8 cellular contexts compared by ENCODE assay signal in the genomic region with DNA sequence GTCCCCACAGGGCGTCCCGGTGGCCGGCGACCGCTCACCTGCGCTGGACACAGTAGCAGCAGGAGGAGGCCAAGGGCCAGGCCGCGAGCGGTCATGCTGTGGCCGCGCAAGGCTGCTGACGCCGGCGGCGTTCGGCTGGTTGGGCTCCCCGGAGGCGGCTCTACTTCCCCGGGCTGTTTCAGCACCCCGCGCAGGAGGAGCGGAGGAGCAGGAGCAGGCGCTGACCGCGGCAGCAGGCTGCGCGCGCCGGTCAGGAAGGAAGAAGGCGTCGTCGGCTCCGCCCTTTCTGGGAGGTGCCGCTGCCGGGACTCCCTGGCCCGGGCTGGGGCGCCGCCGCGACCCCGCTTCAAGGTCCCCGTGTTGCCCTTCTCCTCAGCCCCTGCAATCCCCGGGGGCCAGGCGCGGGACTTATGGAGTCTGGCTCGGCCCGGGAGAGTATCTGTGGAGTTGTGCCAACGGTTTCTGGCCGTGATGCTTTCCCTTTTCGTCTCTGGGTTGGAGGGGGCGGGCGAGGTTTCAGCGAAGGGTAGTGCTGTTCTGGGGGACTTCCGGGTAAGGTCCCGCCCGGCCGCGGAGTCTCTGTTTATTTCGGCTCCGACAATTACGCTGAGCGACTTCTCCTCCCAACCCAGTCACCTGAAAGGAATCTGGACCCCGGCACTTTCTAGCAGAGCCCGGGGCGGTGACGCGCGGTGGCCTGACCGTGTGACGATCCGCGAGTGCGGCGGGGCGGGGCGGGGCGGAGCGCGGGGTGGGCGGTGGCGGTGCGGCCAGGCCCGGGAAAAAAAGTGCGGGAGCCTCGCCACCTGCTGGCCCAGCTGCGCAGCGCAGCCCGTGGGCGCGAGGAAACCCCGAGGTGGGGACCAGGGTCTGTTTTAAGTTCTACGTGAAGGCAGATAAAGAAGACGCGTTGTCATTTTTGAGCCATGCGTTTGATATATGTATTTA. TPM values are rescaled to one million over a fixed set of nuclear protein-coding genes. Genes with fewer than 3 reads are reported as not detected.
DNase-seq lines count a peak whose midpoint lies in the region; ATAC-seq and TF ChIP-seq lines count a peak whose summit lies in the region.

A gene (minus strand): TSS at position 258 of the 948 bp plus-strand sequence. CDS start 163 bp downstream, at position 95.

- TF ChIP-seq CTCF in OCI-LY3 (IDR thresholded peaks at IDR 0.05; ENCODE audit: low read depth, low read length), result peak; percentile 66
- TF ChIP-seq CTCF in mucosa of descending colon (IDR thresholded peaks at IDR 0.05), result peak; percentile 97

- H3K27me3 ChIP-seq in HUES64 (ENCODE audit: insufficient read depth, low read length) (peaks cover 7% of the 10 kb centered on the region; the same call in 1 of the 2 replicates), OCI-LY3 (ENCODE audit: low read depth, low read length) (peaks cover 10% of the 10 kb centered on the region)

- H3K9ac ChIP-seq in HUES64 (ENCODE audit: low read depth, low read length) (peak within 1 kb of the TSS; percentile 96), OCI-LY3 (ENCODE audit: low read length) (peak within 1 kb of the TSS; percentile 94)

- H3K9me3 ChIP-seq in HUES64 (ENCODE audit: insufficient read depth, low read depth, low read length), result no peaks in the 10 kb centered on the region
- no peaks in the 10 kb centered on the region for H3K9me3 ChIP-seq in OCI-LY3 (ENCODE audit: insufficient read depth, low read length)
- no peaks in the 10 kb centered on the region for H3K9me3 ChIP-seq in mucosa of descending colon

- H3K4me1 ChIP-seq in HUES64 (ENCODE audit: insufficient read depth, low read length) (peaks cover 11% of the 10 kb centered on the region; the same call in 1 of the 2 replicates), OCI-LY3 (ENCODE audit: low read length) (peaks cover 11% of the 10 kb centered on the region), mucosa of descending colon (ENCODE audit: low read depth) (peaks cover 19% of the 10 kb centered on the region)

- H3K4me3 ChIP-seq in HUES64 (ENCODE audit: low read length) (peak within 1 kb of the TSS; percentile 95), OCI-LY3 (ENCODE audit: low read length) (peak within 1 kb of the TSS; percentile 86), mucosa of descending colon (peak within 1 kb of the TSS; percentile 58)

- ATAC-seq in GM21447 (IDR thresholded peaks at IDR 0.05; ENCODE audit: unreplicated experiment) (peak; percentile 85), mucosa of descending colon (peak; percentile 95)

- no peaks in the 10 kb centered on the region for H4K20me1 ChIP-seq in OCI-LY3 (ENCODE audit: insufficient read depth, low read length)

- intact Hi-C loops in mucosa of descending colon (cut with DNase I, micrococcal nuclease), result loop anchor here in 1 of 2 donors (10.0 kb wide), 1 partner anchor 62 kb away; no protein-coding TSS in a partner anchor

- H3K27ac ChIP-seq in HUES64 (ENCODE audit: low read depth, low read length) (peak within 1 kb of the TSS; percentile 99), OCI-LY3 (ENCODE audit: low read length) (peak within 1 kb of the TSS; percentile 91)

- H3K4me2 ChIP-seq in OCI-LY3 (ENCODE audit: low read length), result peak within 1 kb of the TSS; percentile 92

- peak; percentile 73 for DNase-seq in DMS 273 treated with DMSO at 0.1 percent for 48 hours (lab: John Stamatoyannopoulos, UW)
- DNase-seq in activated T-cell treated with anti-CD3 and anti-CD28 coated beads for 1 hour (ENCODE audit: low read depth), result peak; percentile 88
- DNase-seq in epidermal melanocyte (ENCODE audit: insufficient read length, low spot score), result peak; percentile 77
- peak; percentile 94 to 96 (median 96) for DNase-seq in mucosa of descending colon
- peak; percentile 88 for DNase-seq in stimulated activated CD8-positive, alpha-beta memory T cell treated with anti-CD3 and anti-CD28 coated beads, Interleukin-4, amount 100 ng/mL, for 24 hours (ENCODE audit: low read depth)

- WGBS in HUES64, result under 1% methylated on average over 94 of the region's 95 CpGs

- H3K79me2 ChIP-seq in OCI-LY3 (ENCODE audit: low read length), result peaks cover 19% of the 10 kb centered on the region

- H3K36me3 ChIP-seq in HUES64 (ENCODE audit: insufficient read depth, low read length), result peaks cover 5% of the 10 kb centered on the region; the same call in 1 of the 2 replicates
- H3K36me3 ChIP-seq in OCI-LY3 (replicated peaks; ENCODE audit: low read depth, low read length), result no peaks in the 10 kb centered on the region
- no peaks in the 10 kb centered on the region for H3K36me3 ChIP-seq in mucosa of descending colon (ENCODE audit: low read depth)

- peak within 1 kb of the TSS; percentile 87 for H2AFZ ChIP-seq in OCI-LY3 (ENCODE audit: low read depth, low read length)

RNA-seq across cellular contexts. Expression of the gene that starts here (rescaled TPM):
- 26.5 TPM for polyA plus RNA-seq in HUES64 (2013, experiment 1 of 2)
- 25.8 TPM for polyA plus RNA-seq in HUES64 (2013, experiment 2 of 2)
- total RNA-seq in mucosa of descending colon, result 10 to 100 TPM; 35.5 to 51.0 (median 41.2) TPM

Comparison
In these comparisons a context has a peak if more than half of its experiments do, and no peak if none do; other contexts are left out.
1. Peak in every context shown above with its lines: DNase-seq, ATAC-seq, H3K4me3 ChIP-seq and H3K27ac ChIP-seq.